ENCODE assay signal across 8 cellular contexts in genomic region chr3:169765281-169765624, GRCh38. TPM values are rescaled to one million over a fixed set of nuclear protein-coding genes. Genes with fewer than 3 reads are reported as not detected.
DNase-seq lines count a peak whose midpoint lies in the region; ATAC-seq and TF ChIP-seq lines count a peak whose summit lies in the region.

No MANE protein-coding gene starts in this region.

- H3K4me2 ChIP-seq in DOHH2 (ENCODE audit: low read length), result peak overlapping the region; percentile 84

- H3K4me1 ChIP-seq in DOHH2 (ENCODE audit: control insufficient read depth, low read length) (peaks cover 32% of the 10 kb centered on the region), SJCRH30 (no peaks in the 10 kb centered on the region), esophagus muscularis mucosa (peaks cover 4 to 14% (median 6%) of the 10 kb centered on the region in 4 donors), psoas muscle (no peaks in the 10 kb centered on the region)

- H3F3A ChIP-seq in DOHH2 (ENCODE audit: control insufficient read depth, insufficient read depth), result peaks cover 49% of the 10 kb centered on the region

- no peak for TF ChIP-seq POLR2A in esophagus muscularis mucosa (IDR thresholded peaks at IDR 0.05; ENCODE audit: low read depth)

- no peak for TF ChIP-seq EP300 in esophagus muscularis mucosa (IDR thresholded peaks at IDR 0.05)

- no peaks in the 10 kb centered on the region for H3K27me3 ChIP-seq in DOHH2 (ENCODE audit: control insufficient read depth, low read length)
- H3K27me3 ChIP-seq in SJCRH30, result no peaks in the 10 kb centered on the region
- no peaks in the 10 kb centered on the region for H3K27me3 ChIP-seq in esophagus muscularis mucosa
- no peaks in the 10 kb centered on the region for H3K27me3 ChIP-seq in psoas muscle (ENCODE audit: insufficient read depth in 3 of 3, low read length in 2 of 3)

- H3K9me3 ChIP-seq in DOHH2 (ENCODE audit: control insufficient read depth, insufficient read depth, low read length) (peaks cover 4% of the 10 kb centered on the region; the same call in 1 of the 2 replicates), SJCRH30 (replicated peaks) (no peaks in the 10 kb centered on the region; the same call in 1 of the 2 replicates), esophagus muscularis mucosa (no peaks in the 10 kb centered on the region), psoas muscle (peaks cover 12% of the 10 kb centered on the region)

- ATAC-seq in psoas muscle, result no peak
- no peak for ATAC-seq in GM21381 (IDR thresholded peaks at IDR 0.05; ENCODE audit: unreplicated experiment)

- whole genome bisulfite sequencing in esophagus muscularis mucosa, result 51% methylated on average over 6 of the region's 6 CpGs
- WGBS in psoas muscle, 3 donors, result 27 to 45% (median 39%) methylated on average over 6 of the region's 6 CpGs

- H3K79me2 ChIP-seq in DOHH2 (ENCODE audit: control insufficient read depth, low read length), result no peaks in the 10 kb centered on the region; the same call in none of the 2 replicates

- H3K4me3 ChIP-seq in DOHH2 (ENCODE audit: low read length) (peak overlapping the region; percentile 98), SJCRH30 (peak overlapping the region; percentile 74), esophagus muscularis mucosa (peak overlapping the region; percentile 79 to 94 (median 85)), psoas muscle (peak overlapping the region; percentile 91)

- no peaks in the 10 kb centered on the region for H3K9me2 ChIP-seq in DOHH2 (replicated peaks; ENCODE audit: control insufficient read depth, low read length)

- H4K20me1 ChIP-seq in DOHH2 (ENCODE audit: control insufficient read depth, insufficient read depth, low read depth, low read length), result no peaks in the 10 kb centered on the region

- H3K36me3 ChIP-seq in DOHH2 (ENCODE audit: control insufficient read depth, low read length), result peaks cover 5% of the 10 kb centered on the region
- H3K36me3 ChIP-seq in SJCRH30, result no peaks in the 10 kb centered on the region
- no peaks in the 10 kb centered on the region for H3K36me3 ChIP-seq in esophagus muscularis mucosa
- H3K36me3 ChIP-seq in psoas muscle (ENCODE audit: insufficient read depth in 1 of 2, low read depth in 1 of 2), result no peaks in the 10 kb centered on the region

- no peak for TF ChIP-seq CTCF in DOHH2 (IDR thresholded peaks at IDR 0.05; ENCODE audit: low read depth, low read length, poor library complexity, severe bottlenecking)
- TF ChIP-seq CTCF in esophagus muscularis mucosa (IDR thresholded peaks at IDR 0.05), result no peak
- TF ChIP-seq CTCF in psoas muscle (IDR thresholded peaks at IDR 0.05), result no peak

- H3K27ac ChIP-seq in DOHH2 (ENCODE audit: low read depth, low read length) (peak overlapping the region; percentile 91), SJCRH30 (peak overlapping the region; percentile 71), esophagus muscularis mucosa (replicated peaks in 1 of 4) (peak overlapping the region; percentile 95 to 99 (median 98)), psoas muscle (peak overlapping the region; percentile 96)

- intact Hi-C loops in esophagus muscularis mucosa (cut with DNase I), result no loop called here
- intact Hi-C loops in psoas muscle (cut with DNase I), result loop anchor here in 1 of 2 donors (10.0 kb wide), 1 partner anchor 590 kb away; the partner anchor contains the start of gene SKIL

- DNase-seq in SJCRH30 (no peak), esophagus muscularis mucosa (ENCODE audit: extremely low spot score) (no peak), psoas muscle (no peak), inferior parietal cortex (ENCODE audit: extremely low spot score) (no peak), NCI-H2081 (lab: John Stamatoyannopoulos, UW) (no peak)
- DNase-seq in activated effector memory CD4-positive, alpha-beta T cell treated with anti-CD3 and anti-CD28 coated beads, Interleukin-2, amount 50 U/mL, for 16 hours, result no peak

RNA-seq across cellular contexts. Expression of gene TERC, which starts 0.4 kb away (rescaled TPM):
- total RNA-seq in SJCRH30 (2014; rRNA removed; shearing (Covaris generic)), result 20.6 and 62.1 TPM in 2 replicates
- total RNA-seq in esophagus muscularis mucosa, result 10 to 100 TPM; 19.1 to 93.6 (median 63.7) TPM
- 1 to 10 TPM in 2 of 4 donors, under 1 TPM in 1, not detected in 1; 0.75 to 4.8 (median 1.5) TPM for total RNA-seq in psoas muscle
- under 1 TPM in 2 of 3 donors, not detected in 1; 0.23 to 0.31 TPM for polyA plus RNA-seq in psoas muscle

RNA-seq across cellular contexts. Expression of gene ACTRT3, which starts 4.1 kb away (rescaled TPM):
- total RNA-seq in SJCRH30 (2014; rRNA removed; shearing (Covaris generic)), result not detected in 2 replicates
- total RNA-seq in esophagus muscularis mucosa (1 to 10 TPM; 2.7 to 4.5 (median 4.3) TPM), psoas muscle (under 1 TPM; 0.74 to 0.81 (median 0.74) TPM)
- 1 to 10 TPM in 2 of 3 donors, under 1 TPM in 1; 0.63 to 3.0 (median 1.5) TPM for polyA plus RNA-seq in psoas muscle

RNA-seq across cellular contexts. Expression of gene MYNN, which starts 7.9 kb away (rescaled TPM):
- total RNA-seq in SJCRH30 (2014; rRNA removed; shearing (Covaris generic)), result 15.6 and 17.1 TPM in 2 replicates
- total RNA-seq in esophagus muscularis mucosa (10 to 100 TPM; 11.7 to 15.7 (median 14.7) TPM), psoas muscle (10 to 100 TPM; 13.5 to 16.8 (median 15.8) TPM)
- polyA plus RNA-seq in psoas muscle, result 10 to 100 TPM; 10.1 to 16.8 (median 10.5) TPM

RNA-seq across cellular contexts. Expression of gene LRRIQ4, which starts 47.4 kb away (rescaled TPM):
- total RNA-seq in SJCRH30 (2014; rRNA removed; shearing (Covaris generic)), result 0.18 and 0.20 TPM in 2 replicates
- under 1 TPM in 1 of 4 donors, not detected in 3; 0.23 TPM for total RNA-seq in esophagus muscularis mucosa
- not detected for total RNA-seq in psoas muscle
- polyA plus RNA-seq in psoas muscle, result under 1 TPM in 1 of 3 donors, not detected in 2; 0.01 TPM

RNA-seq across cellular contexts. Expression of gene LRRC34, which starts 47.5 kb away (rescaled TPM):
- 5.4 and 7.6 TPM in 2 replicates for total RNA-seq in SJCRH30 (2014; rRNA removed; shearing (Covaris generic))
- total RNA-seq in esophagus muscularis mucosa (1 to 10 TPM; 2.0 to 2.9 (median 2.2) TPM), psoas muscle (under 1 TPM; 0.26 to 0.69 (median 0.49) TPM)
- 1 to 10 TPM in 1 of 3 donors, under 1 TPM in 2; 0.23 to 1.7 (median 0.26) TPM for polyA plus RNA-seq in psoas muscle
